ENCODE assay signal across 28 cellular contexts in genomic region chr10:68878463-68878862, GRCh38. TPM values are rescaled to one million over a fixed set of nuclear protein-coding genes. Genes with fewer than 3 reads are reported as not detected.
"Had no signal": no experiment of that assay in that cellular context is flagged by ENCODE, and none has a peak within 500 bp of the region (broad histone marks: within the 10 kb centered on the region; RNA-seq: fewer than 3 reads in every experiment).

No MANE protein-coding gene starts in this region.

- H3K4me1 ChIP-seq: gastrocnemius medialis, left lung, lower lobe of right lung, upper lobe of right lung had no signal

- H3K4me3 Mint-ChIP-seq: activated CD4-positive, alpha-beta memory T cell treated with anti-CD3 and anti-CD28 coated beads, Interleukin-2, amount 10 ng/mL, durations not matched to agents 7 days and 5 days; activated CD4-positive, alpha-beta T cell treated with anti-CD3 and anti-CD28 coated beads, Interleukin-2, amount 10 ng/mL, durations not matched to agents 7 days and 5 days; activated naive CD4-positive, alpha-beta T cell treated with anti-CD3 and anti-CD28 coated beads, Interleukin-2, amount 10 ng/mL, durations not matched to agents 7 days and 5 days; activated T-cell treated with anti-CD3 and anti-CD28 coated beads, Interleukin-2, amount 50 U/mL, for 24 hours; natural killer cell treated with Interleukin-12 subunit alpha and Interleukin-12 subunit beta and Interleukin-15 and Interleukin-18, amount 100 ng/mL, for 72 hours; stimulated activated naive B cell treated with anti-CD40 and anti-IgM and Interleukin-4, amounts not matched to agents 10 μg/mL and 1 μg/mL and 100 μg/mL, for 72 hours; WTC11 had no signal

- H3K9me3 Mint-ChIP-seq: activated CD4-positive, alpha-beta memory T cell treated with anti-CD3 and anti-CD28 coated beads, Interleukin-2, amount 10 ng/mL, durations not matched to agents 7 days and 5 days; activated CD4-positive, alpha-beta T cell treated with anti-CD3 and anti-CD28 coated beads, Interleukin-2, amount 10 ng/mL, durations not matched to agents 7 days and 5 days; activated naive CD4-positive, alpha-beta T cell treated with anti-CD3 and anti-CD28 coated beads, Interleukin-2, amount 10 ng/mL, durations not matched to agents 7 days and 5 days; activated T-cell treated with anti-CD3 and anti-CD28 coated beads, Interleukin-2, amount 50 U/mL, for 24 hours; natural killer cell treated with Interleukin-12 subunit alpha and Interleukin-12 subunit beta and Interleukin-15 and Interleukin-18, amount 100 ng/mL, for 72 hours; stimulated activated naive B cell treated with anti-CD40 and anti-IgM and Interleukin-4, amounts not matched to agents 10 μg/mL and 1 μg/mL and 100 μg/mL, for 72 hours; WTC11 had no signal

- H3K4me1 Mint-ChIP-seq: activated CD4-positive, alpha-beta memory T cell treated with anti-CD3 and anti-CD28 coated beads, Interleukin-2, amount 10 ng/mL, durations not matched to agents 7 days and 5 days; activated CD4-positive, alpha-beta T cell treated with anti-CD3 and anti-CD28 coated beads, Interleukin-2, amount 10 ng/mL, durations not matched to agents 7 days and 5 days; activated naive CD4-positive, alpha-beta T cell treated with anti-CD3 and anti-CD28 coated beads, Interleukin-2, amount 10 ng/mL, durations not matched to agents 7 days and 5 days; stimulated activated naive B cell treated with anti-CD40 and anti-IgM and Interleukin-4, amounts not matched to agents 10 μg/mL and 1 μg/mL and 100 μg/mL, for 72 hours had no signal

- H3K36me3 ChIP-seq: brain microvascular endothelial cell, esophagus muscularis mucosa, gastrocnemius medialis, left lung, lower lobe of right lung, neutrophil, stomach, thyroid gland, upper lobe of right lung had no signal

- ATAC-seq: gastrocnemius medialis; left lung; lower lobe of right lung; natural killer cell treated with Interleukin-12 subunit alpha and Interleukin-12 subunit beta and Interleukin-15 and Interleukin-18, amount 100 ng/mL, for 72 hours; sciatic nerve; stimulated activated naive B cell treated with anti-CD40 and anti-IgM and Interleukin-4, amounts not matched to agents 10 μg/mL and 1 μg/mL and 100 μg/mL, for 72 hours; upper lobe of right lung had no signal

- H3K9me3 ChIP-seq: esophagus muscularis mucosa, gastrocnemius medialis, left lung, lower lobe of right lung, neutrophil, stomach, thyroid gland, upper lobe of right lung had no signal

- H3K27me3 ChIP-seq: brain microvascular endothelial cell, esophagus muscularis mucosa, gastrocnemius medialis, left lung, neutrophil, stomach, thyroid gland, upper lobe of right lung had no signal

- DNase-seq: activated CD4-positive, alpha-beta memory T cell treated with anti-CD3 and anti-CD28 coated beads, Interleukin-2, amount 10 ng/mL, durations not matched to agents 7 days and 5 days; activated CD4-positive, alpha-beta T cell treated with anti-CD3 and anti-CD28 coated beads for 1 hour; activated CD4-positive, alpha-beta T cell treated with anti-CD3 and anti-CD28 coated beads, Interleukin-2, amount 10 ng/mL, durations not matched to agents 7 days and 5 days; activated CD8-positive, alpha-beta memory T cell treated with anti-CD3 and anti-CD28 coated beads, Interleukin-2, amount 50 U/mL, for 48 hours; activated gamma-delta T cell; activated naive CD4-positive, alpha-beta T cell treated with anti-CD3 and anti-CD28 coated beads, Interleukin-2, amount 10 ng/mL, durations not matched to agents 7 days and 5 days; activated T-cell treated with anti-CD3 and anti-CD28 coated beads, Interleukin-2, amount 50 U/mL, for 24 hours; amniotic stem cell; brain microvascular endothelial cell; cortex of kidney; gastrocnemius medialis; hippocampal formation; kidney glomerular epithelial cell; left lung; lower lobe of right lung; mesenchymal stem cell; stimulated activated CD4-positive, alpha-beta T cell treated with anti-CD3 and anti-CD28 coated beads, Interleukin-2, amount 100 ng/mL, for 24 hours; stimulated activated naive B cell treated with anti-CD40 and anti-IgM and Interleukin-4, amounts not matched to agents 10 μg/mL and 1 μg/mL and 100 μg/mL, for 72 hours; stomach; T-helper 2 cell; thyroid gland; upper lobe of right lung had no signal

- H3K36me3 Mint-ChIP-seq: activated naive CD4-positive, alpha-beta T cell treated with anti-CD3 and anti-CD28 coated beads, Interleukin-2, amount 10 ng/mL, durations not matched to agents 7 days and 5 days; natural killer cell treated with Interleukin-12 subunit alpha and Interleukin-12 subunit beta and Interleukin-15 and Interleukin-18, amount 100 ng/mL, for 72 hours; stimulated activated naive B cell treated with anti-CD40 and anti-IgM and Interleukin-4, amounts not matched to agents 10 μg/mL and 1 μg/mL and 100 μg/mL, for 72 hours; WTC11 had no signal

- H3K27me3 Mint-ChIP-seq: activated T-cell treated with anti-CD3 and anti-CD28 coated beads, Interleukin-2, amount 50 U/mL, for 24 hours; natural killer cell treated with Interleukin-12 subunit alpha and Interleukin-12 subunit beta and Interleukin-15 and Interleukin-18, amount 100 ng/mL, for 72 hours; stimulated activated naive B cell treated with anti-CD40 and anti-IgM and Interleukin-4, amounts not matched to agents 10 μg/mL and 1 μg/mL and 100 μg/mL, for 72 hours had no signal

- H3K4me2 ChIP-seq: smooth muscle cell had no signal

- H3K4me3 ChIP-seq: esophagus muscularis mucosa, gastrocnemius medialis, left lung, lower lobe of right lung, smooth muscle cell, stomach, thyroid gland, upper lobe of right lung had no signal

- H3K27ac Mint-ChIP-seq: activated CD4-positive, alpha-beta memory T cell treated with anti-CD3 and anti-CD28 coated beads, Interleukin-2, amount 10 ng/mL, durations not matched to agents 7 days and 5 days; activated CD4-positive, alpha-beta T cell treated with anti-CD3 and anti-CD28 coated beads, Interleukin-2, amount 10 ng/mL, durations not matched to agents 7 days and 5 days; activated naive CD4-positive, alpha-beta T cell treated with anti-CD3 and anti-CD28 coated beads, Interleukin-2, amount 10 ng/mL, durations not matched to agents 7 days and 5 days; activated T-cell treated with anti-CD3 and anti-CD28 coated beads, Interleukin-2, amount 50 U/mL, for 24 hours; natural killer cell treated with Interleukin-12 subunit alpha and Interleukin-12 subunit beta and Interleukin-15 and Interleukin-18, amount 100 ng/mL, for 72 hours; stimulated activated naive B cell treated with anti-CD40 and anti-IgM and Interleukin-4, amounts not matched to agents 10 μg/mL and 1 μg/mL and 100 μg/mL, for 72 hours; WTC11 had no signal

- H3K27ac ChIP-seq: brain microvascular endothelial cell, esophagus muscularis mucosa, gastrocnemius medialis, left lung, lower lobe of right lung, neutrophil, upper lobe of right lung had no signal

RNA-seq across cellular contexts. Expression of gene STOX1, which starts 51.1 kb away (rescaled TPM):
- total RNA-seq: smooth muscle cell had no signal
- polyA plus RNA-seq: smooth muscle cell had no signal
